1 cellular context compared by ENCODE assay signal in genomic region chr3:23739536-23739935, GRCh38.
TF ChIP-seq lines count a peak whose summit lies in the region.

No MANE protein-coding gene starts in this region.

TF ChIP-seq in K562, 482 proteins besides CTCF, POLR2A, EP300 and RAD21 (continues in another document):
- TF ChIP-seq CHD7 (IDR thresholded peaks at IDR 0.05; ENCODE audit: low read depth, low read length), result no peak
- TF ChIP-seq FOXK1 (CRISPR knock-in tag; IDR thresholded peaks at IDR 0.05; ENCODE audit: borderline replicate concordance), result no peak
- no peak for TF ChIP-seq TGIF2 (CRISPR knock-in tag; IDR thresholded peaks at IDR 0.05)
- TF ChIP-seq RCOR1 (IDR thresholded peaks at IDR 0.05; ENCODE audit: borderline replicate concordance in 1 of 2, low read depth in 2 of 2, low read length in 2 of 2), result no peak
- TF ChIP-seq SMARCE1 (IDR thresholded peaks at IDR 0.05), result no peak; the same call in 1 of the 2 replicates
- no peak for TF ChIP-seq NBN (IDR thresholded peaks at IDR 0.05; ENCODE audit: low read depth)
- TF ChIP-seq PURB (CRISPR knock-in tag; IDR thresholded peaks at IDR 0.05; ENCODE audit: low read depth), result no peak
- TF ChIP-seq UBTF (IDR thresholded peaks at IDR 0.05; ENCODE audit: borderline replicate concordance in 1 of 2, low read depth in 2 of 2, low read length in 2 of 2), result no peak
- no peak for TF ChIP-seq ZC3H8 (IDR thresholded peaks at IDR 0.05)
- TF ChIP-seq FOXM1 (IDR thresholded peaks at IDR 0.05; ENCODE audit: low read depth), result no peak
- no peak for TF ChIP-seq FOXM1 (CRISPR knock-in tag; IDR thresholded peaks at IDR 0.05; ENCODE audit: low read depth)
- no peak for TF ChIP-seq ZNF830 (CRISPR knock-in tag; IDR thresholded peaks at IDR 0.05)
- no peak for TF ChIP-seq TCF15 (CRISPR knock-in tag; IDR thresholded peaks at IDR 0.05)
- no peak for TF ChIP-seq LEF1 (IDR thresholded peaks at IDR 0.05)
- TF ChIP-seq MITF (IDR thresholded peaks at IDR 0.05), result peak; percentile 60; the same call in 1 of the 2 replicates
- no peak for TF ChIP-seq TCF7L2 (IDR thresholded peaks at IDR 0.05; ENCODE audit: low read depth, low read length)
- TF ChIP-seq ZFP1 (CRISPR knock-in tag; IDR thresholded peaks at IDR 0.05), result no peak
- no peak for TF ChIP-seq IRF9 (tag; IDR thresholded peaks at IDR 0.05)
- no peak for TF ChIP-seq CTCFL (IDR thresholded peaks at IDR 0.05; ENCODE audit: borderline replicate concordance, insufficient read depth, low read depth, low read length, poor library complexity, severe bottlenecking)
- TF ChIP-seq RAD51 (IDR thresholded peaks at IDR 0.05; ENCODE audit: borderline replicate concordance, low read depth), result no peak
- no peak for TF ChIP-seq NR3C1 (CRISPR knock-in tag; IDR thresholded peaks at IDR 0.05)
- TF ChIP-seq NR4A1 (CRISPR knock-in tag; IDR thresholded peaks at IDR 0.05), result no peak
- TF ChIP-seq NR4A1 (tag; IDR thresholded peaks at IDR 0.05), result no peak
- no peak for TF ChIP-seq ZFPM2 (CRISPR knock-in tag; IDR thresholded peaks at IDR 0.05)
- no peak for TF ChIP-seq ZNF609 (CRISPR knock-in tag; IDR thresholded peaks at IDR 0.05; ENCODE audit: borderline replicate concordance)
- no peak for TF ChIP-seq CSDE1 (IDR thresholded peaks at IDR 0.05)
- no peak for TF ChIP-seq IRF2 (CRISPR knock-in tag; IDR thresholded peaks at IDR 0.05)
- TF ChIP-seq JUND (IDR thresholded peaks at IDR 0.05; ENCODE audit: borderline replicate concordance, low read depth, low read length), result peak; percentile 77
- TF ChIP-seq JUND (tag; IDR thresholded peaks at IDR 0.05; ENCODE audit: borderline replicate concordance, low read depth, low read length), result peak; percentile 55; the same call in 1 of the 3 replicates
- TF ChIP-seq ERF (CRISPR knock-in tag; IDR thresholded peaks at IDR 0.05), result no peak
- no peak for TF ChIP-seq TFE3 (CRISPR knock-in tag; IDR thresholded peaks at IDR 0.05)
